26 cellular contexts compared by ENCODE assay signal in the genomic region with DNA sequence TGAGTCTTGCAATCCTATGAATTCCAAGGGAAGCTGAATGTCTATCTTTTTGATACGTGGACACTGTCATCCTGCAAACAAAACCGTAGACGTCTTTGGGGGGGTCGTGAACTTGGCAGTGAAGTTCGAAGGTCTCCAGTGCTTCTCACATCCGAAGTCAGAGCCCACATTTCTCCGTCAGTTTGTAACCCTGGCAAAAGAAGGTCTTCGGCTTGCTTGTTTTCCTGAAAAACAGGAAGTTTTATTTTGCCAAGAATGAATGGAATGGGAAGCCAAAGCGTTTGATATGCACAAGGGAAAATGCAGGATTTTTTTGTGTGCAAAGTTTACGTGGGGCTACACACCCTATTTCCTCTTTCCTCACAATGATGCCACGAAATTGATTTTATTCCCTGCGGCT. TPM values are rescaled to one million over a fixed set of nuclear protein-coding genes. Genes with fewer than 3 reads are reported as not detected.
"Had no signal": no experiment of that assay in that cellular context is flagged by ENCODE, and none has a peak within 500 bp of the region (broad histone marks: within the 10 kb centered on the region; RNA-seq: fewer than 3 reads in every experiment).

No MANE protein-coding gene starts in this region.

- H3K9me3 Mint-ChIP-seq: activated T-helper 17 cell treated with anti-CD3 and anti-CD28 coated beads, Interleukin-2, amount 50 U/mL, for 72 hours; central memory CD8-positive, alpha-beta T cell had no signal

- H3K36me3 Mint-ChIP-seq: activated naive CD8-positive, alpha-beta T cell; stimulated activated memory B cell treated with anti-CD40 and anti-IgM and Interleukin-4, amounts not matched to agents 10 μg/mL and 1 μg/mL and 100 μg/mL, for 72 hours; T-cell had no signal

- ATAC-seq: activated T-helper 17 cell treated with anti-CD3 and anti-CD28 coated beads, Interleukin-2, amount 50 U/mL, for 72 hours; left ventricle myocardium superior; stimulated activated memory B cell treated with anti-CD40 and anti-IgM and Interleukin-4, amounts not matched to agents 10 μg/mL and 1 μg/mL and 100 μg/mL, for 72 hours; T-cell; upper lobe of right lung had no signal

- H3K27me3 ChIP-seq: colonic mucosa, gastrocnemius medialis, right lobe of liver, upper lobe of right lung had no signal

- H3K4me1 ChIP-seq: breast epithelium, colonic mucosa, esophagus muscularis mucosa, gastrocnemius medialis, right lobe of liver, stomach, upper lobe of right lung had no signal

- H3K9me3 ChIP-seq: colonic mucosa, esophagus muscularis mucosa, gastrocnemius medialis, right lobe of liver, upper lobe of right lung had no signal

- FAIRE-seq: astrocyte had no signal

- H3K36me3 ChIP-seq: breast epithelium, colonic mucosa, esophagus muscularis mucosa, gastrocnemius medialis, right lobe of liver, stomach, upper lobe of right lung had no signal

- DNase-seq: activated CD4-positive, CD25-positive, alpha-beta regulatory T cell treated with anti-CD3 and anti-CD28 coated beads, Interleukin-2, amount 50 U/mL, for 72 hours; activated T-cell treated with anti-CD3 and anti-CD28 coated beads, Interleukin-2, amount 50 U/mL, for 1 hour; colonic mucosa; hippocampal formation; kidney glomerular epithelial cell; left ventricle myocardium superior; mammary epithelial cell; occipital lobe; right lobe of liver; stimulated activated CD4-positive, alpha-beta T cell treated with anti-CD3 and anti-CD28 coated beads, Interleukin-15, amount 100 ng/mL, for 24 hours; stomach; T-cell; upper lobe of right lung had no signal

- H3K4me3 ChIP-seq: colonic mucosa, esophagus muscularis mucosa, gastrocnemius medialis, right lobe of liver, smooth muscle cell, stomach, upper lobe of right lung had no signal

- H3K4me1 Mint-ChIP-seq: activated T-helper 17 cell treated with anti-CD3 and anti-CD28 coated beads, Interleukin-2, amount 50 U/mL, for 72 hours; central memory CD8-positive, alpha-beta T cell; stimulated activated memory B cell treated with anti-CD40 and anti-IgM and Interleukin-4, amounts not matched to agents 10 μg/mL and 1 μg/mL and 100 μg/mL, for 72 hours; T-cell had no signal

- H3K27ac ChIP-seq: breast epithelium, colonic mucosa, esophagus muscularis mucosa, right lobe of liver, stomach, upper lobe of right lung, VCaP had no signal

- H3K27me3 Mint-ChIP-seq: central memory CD8-positive, alpha-beta T cell had no signal

- H3K27ac Mint-ChIP-seq: activated naive CD8-positive, alpha-beta T cell; activated T-helper 17 cell treated with anti-CD3 and anti-CD28 coated beads, Interleukin-2, amount 50 U/mL, for 72 hours; stimulated activated memory B cell treated with anti-CD40 and anti-IgM and Interleukin-4, amounts not matched to agents 10 μg/mL and 1 μg/mL and 100 μg/mL, for 72 hours; T-cell; T-helper 2 cell treated with Interferon-gamma antibody and Interleukin-4, amounts not matched to agents 5 μg/mL and 100 μg/mL, for 36 hours had no signal

- H3K4me2 ChIP-seq: smooth muscle cell had no signal

- H3K4me3 Mint-ChIP-seq: activated naive CD8-positive, alpha-beta T cell; activated T-helper 17 cell treated with anti-CD3 and anti-CD28 coated beads, Interleukin-2, amount 50 U/mL, for 72 hours; central memory CD8-positive, alpha-beta T cell; stimulated activated memory B cell treated with anti-CD40 and anti-IgM and Interleukin-4, amounts not matched to agents 10 μg/mL and 1 μg/mL and 100 μg/mL, for 72 hours; T-cell; T-helper 2 cell treated with Interferon-gamma antibody and Interleukin-4, amounts not matched to agents 5 μg/mL and 100 μg/mL, for 36 hours had no signal

RNA-seq across cellular contexts. Expression of a gene that starts 36.8 kb away (rescaled TPM):
- total RNA-seq: activated T-helper 17 cell treated with anti-CD3 and anti-CD28 coated beads, Interleukin-2, amount 50 U/mL, for 72 hours; astrocyte; left ventricle myocardium superior; mammary epithelial cell; myocyte; right lobe of liver; smooth muscle cell; T-cell; upper lobe of right lung had no signal
- polyA plus RNA-seq: mammary epithelial cell, neural cell, smooth muscle cell, stomach had no signal
